10 cellular contexts compared by ENCODE assay signal in genomic region chrX:107729558-107730297, GRCh38. TPM values are rescaled to one million over a fixed set of nuclear protein-coding genes. Genes with fewer than 3 reads are reported as not detected.
A peak's percentile ranks its signal among the peaks of the same experiment; 100 is the strongest.
DNase-seq lines count a peak whose midpoint lies in the region; ATAC-seq and TF ChIP-seq lines count a peak whose summit lies in the region.
"Had no signal": no experiment of that assay in that cellular context is flagged by ENCODE, and none has a peak within 500 bp of the region (broad histone marks: within the 10 kb centered on the region; RNA-seq: fewer than 3 reads in every experiment).

No MANE protein-coding gene starts in this region.

- H3K27me3 ChIP-seq in thyroid gland, result no peaks in the 10 kb centered on the region

- H3K27ac Mint-ChIP-seq in activated CD8-positive, alpha-beta T cell treated with anti-CD3 and anti-CD28 coated beads for 36 hours, result no peak overlapping the region
- no peak overlapping the region for H3K27ac Mint-ChIP-seq in activated CD8-positive, alpha-beta T cell treated with anti-CD3 and anti-CD28 coated beads, Interleukin-2, amount 10 ng/mL, durations not matched to agents 7 days and 5 days
- no peak overlapping the region for H3K27ac Mint-ChIP-seq in activated CD8-positive, alpha-beta memory T cell treated with anti-CD3 and anti-CD28 coated beads, Interleukin-2, amount 10 ng/mL, durations not matched to agents 7 days and 5 days
- H3K27ac Mint-ChIP-seq: CD4-positive, CD25-positive, alpha-beta regulatory T cell had no signal

- TF ChIP-seq POLR2A in thyroid gland (IDR thresholded peaks at IDR 0.05), result peak in 1 of 2 donors; percentile 36

- intact Hi-C loops in activated CD8-positive, alpha-beta T cell treated with anti-CD3 and anti-CD28 coated beads for 36 hours (cut with micrococcal nuclease), result no loop called here
- intact Hi-C loops in Right ventricle myocardium superior (cut with DNase I), result loop anchor here (5.0 kb wide), 1 partner anchor 43 kb away; no protein-coding TSS in a partner anchor
- intact Hi-C loops in thyroid gland (cut with DNase I), result loop anchor here (5.0 kb wide), 1 partner anchor 43 kb away; no protein-coding TSS in a partner anchor

- no peak overlapping the region for H3K4me3 Mint-ChIP-seq in activated CD8-positive, alpha-beta T cell treated with anti-CD3 and anti-CD28 coated beads for 36 hours
- no peak overlapping the region for H3K4me3 Mint-ChIP-seq in activated CD8-positive, alpha-beta T cell treated with anti-CD3 and anti-CD28 coated beads, Interleukin-2, amount 10 ng/mL, durations not matched to agents 7 days and 5 days
- no peak overlapping the region for H3K4me3 Mint-ChIP-seq in activated CD8-positive, alpha-beta memory T cell treated with anti-CD3 and anti-CD28 coated beads, Interleukin-2, amount 10 ng/mL, durations not matched to agents 7 days and 5 days
- H3K4me3 Mint-ChIP-seq: CD4-positive, CD25-positive, alpha-beta regulatory T cell had no signal

- 42 to 52% methylated on average over 7 of the region's 8 CpGs for WGBS in thyroid gland, 2 donors

- CTCF ChIA-PET in activated CD8-positive, alpha-beta T cell treated with anti-CD3 and anti-CD28 coated beads for 36 hours (lab: Charles Lee), result interaction anchor here (1.6 to 2.3 kb wide), 4 partner anchors 10 to 70 kb away, joined by 5 to 9 read pairs (median 6); no protein-coding TSS in a partner anchor
- CTCF ChIA-PET in activated CD8-positive, alpha-beta T cell treated with anti-CD3 and anti-CD28 coated beads, Interleukin-2, amount 10 ng/mL, durations not matched to agents 7 days and 5 days (lab: Charles Lee), result interaction anchor here (0.6 to 2.3 kb wide), 8 partner anchors 9 to 61 kb away, joined by 3 to 8 read pairs (median 4); partner anchors contain the start of gene TSC22D3
- CTCF ChIA-PET in activated CD8-positive, alpha-beta memory T cell treated with anti-CD3 and anti-CD28 coated beads, Interleukin-2, amount 10 ng/mL, durations not matched to agents 7 days and 5 days (lab: Charles Lee), result interaction anchor here (1.3 kb wide), 1 partner anchor 10 kb away, joined by 3 read pairs; no protein-coding TSS in a partner anchor

- H3K4me1 Mint-ChIP-seq in activated CD8-positive, alpha-beta T cell treated with anti-CD3 and anti-CD28 coated beads for 36 hours (ENCODE audit: low read depth), result peaks cover 19% of the 10 kb centered on the region
- no peaks in the 10 kb centered on the region for H3K4me1 Mint-ChIP-seq in activated CD8-positive, alpha-beta T cell treated with anti-CD3 and anti-CD28 coated beads, Interleukin-2, amount 10 ng/mL, durations not matched to agents 7 days and 5 days (ENCODE audit: low read depth)
- H3K4me1 Mint-ChIP-seq in activated CD8-positive, alpha-beta memory T cell treated with anti-CD3 and anti-CD28 coated beads, Interleukin-2, amount 10 ng/mL, durations not matched to agents 7 days and 5 days, result no peaks in the 10 kb centered on the region

- POLR2A ChIA-PET in activated CD8-positive, alpha-beta T cell treated with anti-CD3 and anti-CD28 coated beads for 36 hours (lab: Charles Lee), result interaction anchor here (0.7 to 1.4 kb wide), 4 partner anchors 9 to 101 kb away, joined by 3 to 4 read pairs (median 4); partner anchors contain the start of gene PRPS1
- POLR2A ChIA-PET in activated CD8-positive, alpha-beta T cell treated with anti-CD3 and anti-CD28 coated beads, Interleukin-2, amount 10 ng/mL, durations not matched to agents 7 days and 5 days (lab: Charles Lee), result interaction anchor here (0.6 to 1.2 kb wide), 2 partner anchors 13 to 101 kb away, joined by 3 to 4 read pairs; partner anchors contain the start of gene PRPS1

- H3K36me3 Mint-ChIP-seq in activated CD8-positive, alpha-beta T cell treated with anti-CD3 and anti-CD28 coated beads for 36 hours (ENCODE audit: low read depth), result no peaks in the 10 kb centered on the region
- H3K36me3 Mint-ChIP-seq in activated CD8-positive, alpha-beta T cell treated with anti-CD3 and anti-CD28 coated beads, Interleukin-2, amount 10 ng/mL, durations not matched to agents 7 days and 5 days (ENCODE audit: low read depth), result no peaks in the 10 kb centered on the region
- H3K36me3 Mint-ChIP-seq in activated CD8-positive, alpha-beta memory T cell treated with anti-CD3 and anti-CD28 coated beads, Interleukin-2, amount 10 ng/mL, durations not matched to agents 7 days and 5 days, result no peaks in the 10 kb centered on the region
- H3K36me3 Mint-ChIP-seq: CD4-positive, CD25-positive, alpha-beta regulatory T cell had no signal

- TF ChIP-seq CTCF in activated CD8-positive, alpha-beta T cell treated with anti-CD3 and anti-CD28 coated beads for 36 hours (IDR thresholded peaks at IDR 0.05), result no peak
- TF ChIP-seq CTCF in thyroid gland (IDR thresholded peaks at IDR 0.05), result no peak

- peak; percentile 55 for ATAC-seq in activated CD8-positive, alpha-beta T cell treated with anti-CD3 and anti-CD28 coated beads for 36 hours
- no peak for ATAC-seq in activated CD8-positive, alpha-beta T cell treated with anti-CD3 and anti-CD28 coated beads, Interleukin-2, amount 10 ng/mL, durations not matched to agents 7 days and 5 days
- ATAC-seq in HG03432 (IDR thresholded peaks at IDR 0.05; ENCODE audit: unreplicated experiment), result peak; percentile 95
- peak; percentile 77 for ATAC-seq in Right ventricle myocardium superior (ENCODE audit: poor library complexity)
- ATAC-seq in activated CD8-positive, alpha-beta memory T cell treated with anti-CD3 and anti-CD28 coated beads, Interleukin-2, amount 10 ng/mL, durations not matched to agents 7 days and 5 days, result no peak

- DNase-seq in activated CD8-positive, alpha-beta T cell treated with anti-CD3 and anti-CD28 coated beads for 36 hours, result peak; percentile 34
- DNase-seq in activated CD8-positive, alpha-beta T cell treated with anti-CD3 and anti-CD28 coated beads, Interleukin-2, amount 10 ng/mL, durations not matched to agents 7 days and 5 days, result no peak
- DNase-seq in Right ventricle myocardium superior (peak; percentile 69), thyroid gland (peak; percentile 86 to 88), GOT3 (lab: John Stamatoyannopoulos, UW) (no peak)
- DNase-seq in activated CD8-positive, alpha-beta memory T cell treated with anti-CD3 and anti-CD28 coated beads, Interleukin-2, amount 10 ng/mL, durations not matched to agents 7 days and 5 days, result no peak
- DNase-seq in stimulated activated CD4-positive, alpha-beta T cell treated with anti-CD3 and anti-CD28 coated beads, Interleukin-2, amount 100 ng/mL, for 48 hours, result no peak
- DNase-seq: CD4-positive, CD25-positive, alpha-beta regulatory T cell; occipital lobe had no signal

- H3K9me3 Mint-ChIP-seq in activated CD8-positive, alpha-beta T cell treated with anti-CD3 and anti-CD28 coated beads for 36 hours, result no peaks in the 10 kb centered on the region
- H3K9me3 Mint-ChIP-seq in activated CD8-positive, alpha-beta T cell treated with anti-CD3 and anti-CD28 coated beads, Interleukin-2, amount 10 ng/mL, durations not matched to agents 7 days and 5 days (ENCODE audit: insufficient read depth), result no peaks in the 10 kb centered on the region
- H3K9me3 Mint-ChIP-seq in activated CD8-positive, alpha-beta memory T cell treated with anti-CD3 and anti-CD28 coated beads, Interleukin-2, amount 10 ng/mL, durations not matched to agents 7 days and 5 days (ENCODE audit: low read depth), result no peaks in the 10 kb centered on the region
- H3K9me3 Mint-ChIP-seq: CD4-positive, CD25-positive, alpha-beta regulatory T cell had no signal

- peaks cover 66 to 86% of the 10 kb centered on the region in 2 donors for H3K4me1 ChIP-seq in thyroid gland

- no peaks in the 10 kb centered on the region for H3K27me3 Mint-ChIP-seq in activated CD8-positive, alpha-beta T cell treated with anti-CD3 and anti-CD28 coated beads for 36 hours
- no peaks in the 10 kb centered on the region for H3K27me3 Mint-ChIP-seq in activated CD8-positive, alpha-beta T cell treated with anti-CD3 and anti-CD28 coated beads, Interleukin-2, amount 10 ng/mL, durations not matched to agents 7 days and 5 days (ENCODE audit: low read depth)
- no peaks in the 10 kb centered on the region for H3K27me3 Mint-ChIP-seq in activated CD8-positive, alpha-beta memory T cell treated with anti-CD3 and anti-CD28 coated beads, Interleukin-2, amount 10 ng/mL, durations not matched to agents 7 days and 5 days
- H3K27me3 Mint-ChIP-seq: CD4-positive, CD25-positive, alpha-beta regulatory T cell had no signal

- no peaks in the 10 kb centered on the region for H3K36me3 ChIP-seq in thyroid gland

- peak overlapping the region; percentile 75 to 83 (median 82) for H3K27ac ChIP-seq in thyroid gland

- no peaks in the 10 kb centered on the region for H3K9me3 ChIP-seq in thyroid gland

- no peak overlapping the region for H3K4me3 ChIP-seq in thyroid gland (replicated peaks in 1 of 3)

RNA-seq across cellular contexts. Expression of gene TSC22D3, which starts 45.9 kb away (rescaled TPM):
- total RNA-seq in activated CD8-positive, alpha-beta T cell treated with anti-CD3 and anti-CD28 coated beads for 36 hours, result 10 to 100 TPM; 47.2 to 50.5 TPM
- 10 to 100 TPM; 54.8 TPM for total RNA-seq in activated CD8-positive, alpha-beta T cell treated with anti-CD3 and anti-CD28 coated beads, Interleukin-2, amount 10 ng/mL, durations not matched to agents 7 days and 5 days
- 66.4 TPM for total RNA-seq in Right ventricle myocardium superior
- 100 to 1,000 TPM; 268 to 504 (median 383) TPM for total RNA-seq in thyroid gland
- 10 to 100 TPM; 37.1 to 57.2 TPM for total RNA-seq in activated CD8-positive, alpha-beta memory T cell treated with anti-CD3 and anti-CD28 coated beads, Interleukin-2, amount 10 ng/mL, durations not matched to agents 7 days and 5 days

RNA-seq across cellular contexts. Expression of gene NCBP2L, which starts 47.8 kb away (rescaled TPM):
- not detected for total RNA-seq in activated CD8-positive, alpha-beta T cell treated with anti-CD3 and anti-CD28 coated beads for 36 hours
- total RNA-seq in activated CD8-positive, alpha-beta T cell treated with anti-CD3 and anti-CD28 coated beads, Interleukin-2, amount 10 ng/mL, durations not matched to agents 7 days and 5 days, result not detected
- total RNA-seq in Right ventricle myocardium superior (not detected), thyroid gland (not detected)
- total RNA-seq in activated CD8-positive, alpha-beta memory T cell treated with anti-CD3 and anti-CD28 coated beads, Interleukin-2, amount 10 ng/mL, durations not matched to agents 7 days and 5 days, result not detected
- total RNA-seq: CD4-positive, CD25-positive, alpha-beta regulatory T cell; occipital lobe had no signal

Comparison
In these comparisons a context has a peak if more than half of its experiments do, and no peak if none do; other contexts are left out.
1. ATAC-seq: peak in activated CD8-positive, alpha-beta T cell treated with anti-CD3 and anti-CD28 coated beads for 36 hours (single experiment), HG03432 (single experiment) and Right ventricle myocardium superior (single experiment); none in activated CD8-positive, alpha-beta T cell treated with anti-CD3 and anti-CD28 coated beads, Interleukin-2, amount 10 ng/mL, durations not matched to agents 7 days and 5 days (single experiment) and activated CD8-positive, alpha-beta memory T cell treated with anti-CD3 and anti-CD28 coated beads, Interleukin-2, amount 10 ng/mL, durations not matched to agents 7 days and 5 days (single experiment).
2. DNase-seq: peak in activated CD8-positive, alpha-beta T cell treated with anti-CD3 and anti-CD28 coated beads for 36 hours (single experiment), Right ventricle myocardium superior (single experiment) and thyroid gland (2 of 2); none in activated CD8-positive, alpha-beta T cell treated with anti-CD3 and anti-CD28 coated beads, Interleukin-2, amount 10 ng/mL, durations not matched to agents 7 days and 5 days (single experiment), GOT3 (single experiment), activated CD8-positive, alpha-beta memory T cell treated with anti-CD3 and anti-CD28 coated beads, Interleukin-2, amount 10 ng/mL, durations not matched to agents 7 days and 5 days (single experiment) and stimulated activated CD4-positive, alpha-beta T cell treated with anti-CD3 and anti-CD28 coated beads, Interleukin-2, amount 100 ng/mL, for 48 hours (0 of 2).